In genomic region chr10:873020-873419, GRCh38 we compare ENCODE assay signal across 23 cellular contexts. TPM values are rescaled to one million over a fixed set of nuclear protein-coding genes. Genes with fewer than 3 reads are reported as not detected.
DNase-seq lines count a peak whose midpoint lies in the region; ATAC-seq and TF ChIP-seq lines count a peak whose summit lies in the region.
"Had no signal": no experiment of that assay in that cellular context is flagged by ENCODE, and none has a peak within 500 bp of the region (broad histone marks: within the 10 kb centered on the region; RNA-seq: fewer than 3 reads in every experiment).

No MANE protein-coding gene starts in this region.

- peak overlapping the region; percentile 11 for H3K27ac Mint-ChIP-seq in stimulated activated memory B cell treated with anti-CD40 and anti-IgM and Interleukin-4, amounts not matched to agents 10 μg/mL and 1 μg/mL and 100 μg/mL, for 72 hours
- no peak overlapping the region for H3K27ac Mint-ChIP-seq in Calu3 (ENCODE audit: unreplicated experiment)
- H3K27ac Mint-ChIP-seq: activated CD4-positive, alpha-beta T cell treated with anti-CD3 and anti-CD28 coated beads for 36 hours; mesothelial cell of epicardium; T-helper 1 cell treated with Interleukin-12 subunit alpha and Interleukin-12 subunit beta and Interleukin-4 antibody, amounts not matched to agents 30 μg/mL and 1 μg/mL, for 36 hours had no signal

- H3K4me1 Mint-ChIP-seq in stimulated activated memory B cell treated with anti-CD40 and anti-IgM and Interleukin-4, amounts not matched to agents 10 μg/mL and 1 μg/mL and 100 μg/mL, for 72 hours: peaks cover 49% of the 10 kb centered on the region
- H3K4me1 Mint-ChIP-seq in Calu3 (ENCODE audit: low read depth, unreplicated experiment): peaks cover 32% of the 10 kb centered on the region
- H3K4me1 Mint-ChIP-seq: mesothelial cell of epicardium had no signal

- no peak overlapping the region for H3K4me3 Mint-ChIP-seq in stimulated activated memory B cell treated with anti-CD40 and anti-IgM and Interleukin-4, amounts not matched to agents 10 μg/mL and 1 μg/mL and 100 μg/mL, for 72 hours
- H3K4me3 Mint-ChIP-seq in Calu3 (ENCODE audit: low read depth, unreplicated experiment): no peak overlapping the region
- H3K4me3 Mint-ChIP-seq: activated CD4-positive, alpha-beta T cell treated with anti-CD3 and anti-CD28 coated beads for 36 hours; mesothelial cell of epicardium; nephron progenitor cell; T-helper 1 cell treated with Interleukin-12 subunit alpha and Interleukin-12 subunit beta and Interleukin-4 antibody, amounts not matched to agents 30 μg/mL and 1 μg/mL, for 36 hours had no signal

- H3K36me3 Mint-ChIP-seq in stimulated activated memory B cell treated with anti-CD40 and anti-IgM and Interleukin-4, amounts not matched to agents 10 μg/mL and 1 μg/mL and 100 μg/mL, for 72 hours: peaks cover 71% of the 10 kb centered on the region
- H3K36me3 Mint-ChIP-seq in Calu3 (ENCODE audit: insufficient read depth, unreplicated experiment): peaks cover 68% of the 10 kb centered on the region

- peak; percentile 90 for ATAC-seq in left ventricle myocardium superior
- ATAC-seq in stimulated activated memory B cell treated with anti-CD40 and anti-IgM and Interleukin-4, amounts not matched to agents 10 μg/mL and 1 μg/mL and 100 μg/mL, for 72 hours: no peak
- ATAC-seq: activated CD4-positive, alpha-beta T cell treated with anti-CD3 and anti-CD28 coated beads for 36 hours; activated naive CD4-positive, alpha-beta T cell treated with anti-CD3 and anti-CD28 coated beads, Interleukin-2, amount 50 U/mL, for 72 hours; foreskin keratinocyte; GM12878; left lung had no signal

- no peaks in the 10 kb centered on the region for H3K27me3 Mint-ChIP-seq in stimulated activated memory B cell treated with anti-CD40 and anti-IgM and Interleukin-4, amounts not matched to agents 10 μg/mL and 1 μg/mL and 100 μg/mL, for 72 hours
- H3K27me3 Mint-ChIP-seq in Calu3 (ENCODE audit: unreplicated experiment): no peaks in the 10 kb centered on the region
- H3K27me3 Mint-ChIP-seq: activated CD4-positive, alpha-beta T cell treated with anti-CD3 and anti-CD28 coated beads for 36 hours had no signal

- TF ChIP-seq CTCF in Calu3 (IDR thresholded peaks at IDR 0.05; ENCODE audit: unreplicated experiment): no peak

- H3K9me3 Mint-ChIP-seq in stimulated activated memory B cell treated with anti-CD40 and anti-IgM and Interleukin-4, amounts not matched to agents 10 μg/mL and 1 μg/mL and 100 μg/mL, for 72 hours: no peaks in the 10 kb centered on the region
- H3K9me3 Mint-ChIP-seq in Calu3 (ENCODE audit: low read depth, unreplicated experiment): no peaks in the 10 kb centered on the region
- H3K9me3 Mint-ChIP-seq: activated naive CD4-positive, alpha-beta T cell treated with anti-CD3 and anti-CD28 coated beads, Interleukin-2, amount 50 U/mL, for 72 hours; mesothelial cell of epicardium; nephron progenitor cell; T-helper 1 cell treated with Interleukin-12 subunit alpha and Interleukin-12 subunit beta and Interleukin-4 antibody, amounts not matched to agents 30 μg/mL and 1 μg/mL, for 36 hours had no signal

- CTCF ChIA-PET in Calu3 (lab: Charles Lee): no interaction called here

- DNase-seq in LHCN-M2 (ENCODE audit: low read depth): peak; percentile 20
- DNase-seq in cerebellum (ENCODE audit: low spot score): peak; percentile 54
- DNase-seq in left ventricle myocardium superior: peak; percentile 50
- DNase-seq in COR-L47 (lab: John Stamatoyannopoulos, UW): no peak
- no peak for DNase-seq in Calu3
- DNase-seq in D341Med (ENCODE audit: low spot score): no peak
- DNase-seq: activated CD4-positive, alpha-beta T cell treated with anti-CD3 and anti-CD28 coated beads for 36 hours; Caco-2; effector CD4-positive, alpha-beta T cell; foreskin keratinocyte; HCEC 1CT; hypothalamus; left lung; NCI-H1694; NCI-H524 treated with DMSO at 0.1 percent for 48 hours; nephron progenitor cell; pancreas; stimulated activated CD8-positive, alpha-beta memory T cell treated with anti-CD3 and anti-CD28 coated beads, Interleukin-4, amount 100 ng/mL, for 48 hours had no signal

- intact Hi-C loops in left ventricle myocardium superior (cut with micrococcal nuclease): no loop called here
- intact Hi-C loops in Calu3 (cut with micrococcal nuclease; ENCODE audit: unreplicated experiment): no loop called here

- BruUV-seq in Calu3 (replicated peaks; lab: Mats Ljungman, UMichigan): no TSS peak

RNA-seq across cellular contexts. Expression of gene LARP4B, which starts 58.5 kb away (rescaled TPM):
- total RNA-seq in LHCN-M2 (2014; rRNA removed) (30.5 and 32.6 TPM in 2 replicates), cerebellum (33.9 TPM), left ventricle myocardium superior (72.9 TPM), Calu3 (2022) (181 and 183 TPM in 2 replicates)
- polyA plus RNA-seq in LHCN-M2 (2012): 21.2 TPM

Comparison
In these comparisons a context has a peak if more than half of its experiments do, and no peak if none do; other contexts are left out.
1. DNase-seq: peak in LHCN-M2 (single experiment), cerebellum (single experiment) and left ventricle myocardium superior (single experiment); none in COR-L47 (single experiment), Calu3 (single experiment) and D341Med (single experiment).